10 cellular contexts compared by ENCODE assay signal in the genomic region with DNA sequence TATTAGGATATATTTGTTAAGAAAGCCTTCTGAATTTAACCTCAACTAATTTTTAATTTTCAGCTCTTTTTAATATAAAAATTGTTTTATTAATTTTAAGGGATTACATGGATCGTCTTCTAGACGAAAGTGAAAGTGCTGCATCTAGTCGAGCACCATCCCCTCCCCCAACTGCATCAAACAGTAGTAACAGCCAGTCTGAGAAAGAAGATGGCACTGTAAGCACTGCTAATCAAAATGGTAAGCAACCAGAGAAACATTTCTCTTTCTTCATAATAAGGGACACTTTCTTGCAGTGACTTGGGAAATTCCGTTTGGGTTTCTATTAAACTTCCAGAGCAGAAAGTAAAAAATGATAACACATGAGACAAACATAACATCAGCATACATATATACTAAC. TPM values are rescaled to one million over a fixed set of nuclear protein-coding genes. Genes with fewer than 3 reads are reported as not detected.
A peak's percentile ranks its signal among the peaks of the same experiment; 100 is the strongest.
DNase-seq lines count a peak whose midpoint lies in the region; ATAC-seq and TF ChIP-seq lines count a peak whose summit lies in the region.
"Had no signal": no experiment of that assay in that cellular context is flagged by ENCODE, and none has a peak within 500 bp of the region (broad histone marks: within the 10 kb centered on the region; RNA-seq: fewer than 3 reads in every experiment).

No MANE protein-coding gene starts in this region.

- no peak overlapping the region for H3K4me3 Mint-ChIP-seq in glutamatergic neuron (ENCODE audit: unreplicated experiment)
- H3K4me3 Mint-ChIP-seq: neural crest cell had no signal

- H3K36me3 ChIP-seq in tibial nerve (peaks cover 0 to 71% (median 0%) of the 10 kb centered on the region in 3 donors), MG63 (peaks cover 77% of the 10 kb centered on the region)

- H3K4me3 ChIP-seq in tibial nerve (peak overlapping the region in 3 of 4 donors; percentile 10 to 27 (median 24)), MG63 (no peak overlapping the region)

- no peak for TF ChIP-seq CTCF in tibial nerve (IDR thresholded peaks at IDR 0.05)
- no peak for TF ChIP-seq CTCF in glutamatergic neuron (IDR thresholded peaks at IDR 0.05; ENCODE audit: partially characterized antibody, unreplicated experiment)

- H3K9me3 Mint-ChIP-seq in activated naive CD4-positive, alpha-beta T cell treated with anti-CD3 and anti-CD28 coated beads, Interleukin-2, amount 50 U/mL, for 72 hours, result no peaks in the 10 kb centered on the region
- no peaks in the 10 kb centered on the region for H3K9me3 Mint-ChIP-seq in glutamatergic neuron (ENCODE audit: unreplicated experiment)
- H3K9me3 Mint-ChIP-seq: neural crest cell had no signal

- TF ChIP-seq POLR2A in tibial nerve (IDR thresholded peaks at IDR 0.05), result no peak

- WGBS in tibial nerve, 2 donors, result 44 to 45% methylated on average over 4 of the region's 4 CpGs

- H3K27ac ChIP-seq in tibial nerve, result peak overlapping the region in 3 of 4 donors; percentile 44 to 60 (median 55)

- H3K4me1 ChIP-seq in tibial nerve, result peaks cover 0 to 10% (median 3%) of the 10 kb centered on the region in 4 donors

- ATAC-seq in activated naive CD4-positive, alpha-beta T cell treated with anti-CD3 and anti-CD28 coated beads, Interleukin-2, amount 50 U/mL, for 72 hours, result peak; percentile 51 to 53
- ATAC-seq: Panc1 had no signal

- H3K9me3 ChIP-seq in tibial nerve (no peaks in the 10 kb centered on the region), MG63 (no peaks in the 10 kb centered on the region)

- DNase-seq in activated T-cell treated with anti-CD3 and anti-CD28 coated beads for 24 hours (ENCODE audit: low read depth), result peak; percentile 15
- DNase-seq in activated T-cell treated with anti-CD3 and anti-CD28 coated beads, Interleukin-2, amount 50 U/mL, for 48 hours, result no peak
- DNase-seq in activated naive CD4-positive, alpha-beta T cell treated with anti-CD3 and anti-CD28 coated beads, Interleukin-2, amount 50 U/mL, for 72 hours (ENCODE audit: low spot score in 2 of 2), result peak in 1 of 2 donors; percentile 26
- DNase-seq in medulla oblongata (ENCODE audit: extremely low spot score), result peak; percentile 89
- peak in 1 of 2 donors; percentile 38 for DNase-seq in tibial nerve (ENCODE audit: low spot score in 2 of 2)
- no peak for DNase-seq in MG63
- no peak for DNase-seq in NCI-H1436 (lab: John Stamatoyannopoulos, UW)
- no peak for DNase-seq in glutamatergic neuron

- peak in 1 of 2 donors; percentile 12 for TF ChIP-seq EP300 in tibial nerve (IDR thresholded peaks at IDR 0.05)

- no peaks in the 10 kb centered on the region for H3K27me3 Mint-ChIP-seq in glutamatergic neuron (ENCODE audit: unreplicated experiment)

- peaks cover 0 to 43% of the 10 kb centered on the region in 2 donors for H3K36me3 Mint-ChIP-seq in activated naive CD4-positive, alpha-beta T cell treated with anti-CD3 and anti-CD28 coated beads, Interleukin-2, amount 50 U/mL, for 72 hours
- no peaks in the 10 kb centered on the region for H3K36me3 Mint-ChIP-seq in glutamatergic neuron (ENCODE audit: unreplicated experiment)

- H3K27me3 ChIP-seq in tibial nerve (no peaks in the 10 kb centered on the region), MG63 (no peaks in the 10 kb centered on the region)

- H3K27ac Mint-ChIP-seq in activated naive CD4-positive, alpha-beta T cell treated with anti-CD3 and anti-CD28 coated beads, Interleukin-2, amount 50 U/mL, for 72 hours, result peak overlapping the region; percentile 76 to 83
- H3K27ac Mint-ChIP-seq in glutamatergic neuron (ENCODE audit: unreplicated experiment), result no peak overlapping the region

- no peaks in the 10 kb centered on the region for H3K4me1 Mint-ChIP-seq in glutamatergic neuron (ENCODE audit: low read depth, unreplicated experiment)
- H3K4me1 Mint-ChIP-seq: neural crest cell had no signal

RNA-seq across cellular contexts. Expression of a gene that starts 56.9 kb away (rescaled TPM):
- total RNA-seq in activated naive CD4-positive, alpha-beta T cell treated with anti-CD3 and anti-CD28 coated beads, Interleukin-2, amount 50 U/mL, for 72 hours, result 10 to 100 TPM; 51.1 to 56.5 TPM
- 10 to 100 TPM; 25.5 to 43.5 (median 40.1) TPM for total RNA-seq in tibial nerve
- 11.3 and 20.6 TPM in 2 replicates for total RNA-seq in MG63 (2014; rRNA removed; shearing (Covaris generic); ENCODE audit: low replicate concordance)
- total RNA-seq in glutamatergic neuron (ENCODE audit: unreplicated experiment), result 19.0 TPM

RNA-seq across cellular contexts. Expression of a gene that starts 57.0 kb away (rescaled TPM):
- total RNA-seq in activated naive CD4-positive, alpha-beta T cell treated with anti-CD3 and anti-CD28 coated beads, Interleukin-2, amount 50 U/mL, for 72 hours, result 1 to 10 TPM; 1.7 to 3.0 TPM
- total RNA-seq in tibial nerve (10 to 100 TPM; 13.5 to 23.6 (median 17.2) TPM), glutamatergic neuron (ENCODE audit: unreplicated experiment) (0.78 TPM)
- 0.10 TPM in 1 of 2 replicates, not detected in the other for total RNA-seq in MG63 (2014; rRNA removed; shearing (Covaris generic); ENCODE audit: low replicate concordance)

Comparison
In these comparisons a context has a peak if more than half of its experiments do, and no peak if none do; other contexts are left out.
1. DNase-seq: peak in activated T-cell treated with anti-CD3 and anti-CD28 coated beads for 24 hours (single experiment) and medulla oblongata (single experiment); none in activated T-cell treated with anti-CD3 and anti-CD28 coated beads, Interleukin-2, amount 50 U/mL, for 48 hours (0 of 2), MG63 (single experiment), NCI-H1436 (single experiment) and glutamatergic neuron (single experiment).